21 cellular contexts compared by ENCODE assay signal in genomic region chr14:80465541-80466220, GRCh38.
"Had no signal": no experiment of that assay in that cellular context is flagged by ENCODE, and none has a peak within 500 bp of the region (broad histone marks: within the 10 kb centered on the region; RNA-seq: fewer than 3 reads in every experiment).

No MANE protein-coding gene starts in this region.

- H3K4me3 ChIP-seq: ascending aorta, breast epithelium, gastrocnemius medialis, heart left ventricle, neural progenitor cell, prostate gland, right atrium auricular region, tibial artery had no signal

- ATAC-seq: activated CD8-positive, alpha-beta memory T cell treated with anti-CD3 and anti-CD28 coated beads, Interleukin-2, amount 10 ng/mL, durations not matched to agents 7 days and 5 days; activated naive CD8-positive, alpha-beta T cell treated with anti-CD3 and anti-CD28 coated beads, Interleukin-2, amount 50 U/mL, for 24 hours; esophagus mucosa; gastrocnemius medialis; heart left ventricle had no signal

- DNase-seq: activated CD4-positive, alpha-beta memory T cell treated with anti-CD3 and anti-CD28 coated beads, Interleukin-2, amount 10 ng/mL, durations not matched to agents 7 days and 5 days; activated CD4-positive, alpha-beta T cell treated with anti-CD3 and anti-CD28 coated beads for 48 hours; activated CD4-positive, CD25-positive, alpha-beta regulatory T cell; activated CD8-positive, alpha-beta memory T cell treated with anti-CD3 and anti-CD28 coated beads, Interleukin-2, amount 10 ng/mL, durations not matched to agents 7 days and 5 days; activated naive CD4-positive, alpha-beta T cell treated with anti-CD3 and anti-CD28 coated beads for 36 hours; activated naive CD8-positive, alpha-beta T cell treated with anti-CD3 and anti-CD28 coated beads, Interleukin-2, amount 50 U/mL, for 24 hours; effector CD4-positive, alpha-beta T cell; gastrocnemius medialis; heart left ventricle; kidney glomerular epithelial cell; naive B cell; stimulated activated CD4-positive, alpha-beta T cell treated with anti-CD3 and anti-CD28 coated beads, Interleukin-2, amount 100 ng/mL, for 24 hours; stimulated activated naive CD4-positive, alpha-beta T cell treated with Interleukin-2 at 50 U/mL for 16 hours; substantia nigra; tibial artery had no signal
